13 cellular contexts compared by ENCODE assay signal in genomic region chr16:88665148-88665547, GRCh38. TPM values are rescaled to one million over a fixed set of nuclear protein-coding genes. Genes with fewer than 3 reads are reported as not detected.
A peak's percentile ranks its signal among the peaks of the same experiment; 100 is the strongest.
DNase-seq lines count a peak whose midpoint lies in the region; ATAC-seq and TF ChIP-seq lines count a peak whose summit lies in the region.
"Had no signal": no experiment of that assay in that cellular context is flagged by ENCODE, and none has a peak within 500 bp of the region (broad histone marks: within the 10 kb centered on the region; RNA-seq: fewer than 3 reads in every experiment).

No MANE protein-coding gene starts in this region.

- peak overlapping the region; percentile 78; the same call in 1 of the 2 replicates for H3K27ac ChIP-seq in 22Rv1
- peak overlapping the region; percentile 90 for H3K27ac ChIP-seq in DOHH2 (ENCODE audit: low read depth, low read length)
- no peak overlapping the region for H3K27ac ChIP-seq in mesendoderm (ENCODE audit: low read depth, low read length)

- no peak overlapping the region for H3K56ac ChIP-seq in mesendoderm (ENCODE audit: low read length)

- H3K4ac ChIP-seq in mesendoderm (ENCODE audit: low read depth, low read length) = no peak overlapping the region

- peaks cover 10% of the 10 kb centered on the region; the same call in 1 of the 2 replicates for H4K20me1 ChIP-seq in DOHH2 (ENCODE audit: control insufficient read depth, insufficient read depth, low read depth, low read length)

- no peaks in the 10 kb centered on the region for H3K27me3 Mint-ChIP-seq in activated naive CD8-positive, alpha-beta T cell treated with anti-CD3 and anti-CD28 coated beads, Interleukin-2, amount 10 ng/mL, durations not matched to agents 7 days and 5 days

- no peak overlapping the region for H2BK15ac ChIP-seq in mesendoderm (replicated peaks; ENCODE audit: low read depth)

- H3K4me3 ChIP-seq in DOHH2 (ENCODE audit: low read length) (peak overlapping the region; percentile 92), mesendoderm (ENCODE audit: low read length) (no peak overlapping the region)

- ATAC-seq in activated naive CD8-positive, alpha-beta T cell treated with anti-CD3 and anti-CD28 coated beads, Interleukin-2, amount 10 ng/mL, durations not matched to agents 7 days and 5 days (ENCODE audit: low read depth) = no peak
- ATAC-seq in HG02852 (IDR thresholded peaks at IDR 0.05; ENCODE audit: unreplicated experiment) = no peak
- ATAC-seq in HG03097 (IDR thresholded peaks at IDR 0.05; ENCODE audit: low FRiP score, unreplicated experiment) = no peak

- no peak overlapping the region for H4K8ac ChIP-seq in mesendoderm (ENCODE audit: low read depth, low read length)

- POLR2A ChIA-PET in activated naive CD8-positive, alpha-beta T cell treated with anti-CD3 and anti-CD28 coated beads, Interleukin-2, amount 10 ng/mL, durations not matched to agents 7 days and 5 days (lab: Charles Lee) = interaction anchor here (0.7 to 3.5 kb wide), 6 partner anchors 15 to 37 kb away, joined by 3 to 32 read pairs (median 4); no protein-coding TSS in a partner anchor

- H3K18ac ChIP-seq in mesendoderm (ENCODE audit: low read length) = no peak overlapping the region

- H3K4me2 ChIP-seq in DOHH2 (ENCODE audit: low read length) (peak overlapping the region; percentile 71), mesendoderm (ENCODE audit: low read length) (no peak overlapping the region)

- H3K23ac ChIP-seq in mesendoderm (ENCODE audit: low read length) = no peak overlapping the region

- H3K27me3 ChIP-seq in DOHH2 (ENCODE audit: control insufficient read depth, low read length) (no peaks in the 10 kb centered on the region), mesendoderm (ENCODE audit: insufficient read depth, low read length, poor library complexity) (no peaks in the 10 kb centered on the region)

- no peak overlapping the region for H2BK5ac ChIP-seq in mesendoderm (ENCODE audit: low read length)

- no peak overlapping the region for H2AK5ac ChIP-seq in mesendoderm (ENCODE audit: low read length)

- H3K36me3 ChIP-seq in DOHH2 (ENCODE audit: control insufficient read depth, low read length) (peaks cover 49% of the 10 kb centered on the region), mesendoderm (ENCODE audit: control insufficient read depth, insufficient read depth, low read length) (no peaks in the 10 kb centered on the region)

- H3K9me3 ChIP-seq in DOHH2 (ENCODE audit: control insufficient read depth, insufficient read depth, low read length) = no peaks in the 10 kb centered on the region

- H4K5ac ChIP-seq in mesendoderm (ENCODE audit: low read length) = no peak overlapping the region

- H3K9me2 ChIP-seq in DOHH2 (replicated peaks; ENCODE audit: control insufficient read depth, low read length) = no peaks in the 10 kb centered on the region

- no peak for DNase-seq in activated naive CD8-positive, alpha-beta T cell treated with anti-CD3 and anti-CD28 coated beads, Interleukin-2, amount 10 ng/mL, durations not matched to agents 7 days and 5 days
- peak; percentile 76 for DNase-seq in mucosa of gallbladder (ENCODE audit: low spot score)
- DNase-seq in iPS-NIHi11 (ENCODE audit: low spot score) = no peak
- DNase-seq in mesendoderm = no peak
- DNase-seq: activated effector memory CD4-positive, alpha-beta T cell treated with anti-CD3 and anti-CD28 coated beads, Interleukin-2, amount 50 U/mL, for 16 hours; NCI-H345; Right ventricle myocardium superior; stimulated activated CD4-positive, alpha-beta T cell treated with anti-CD3 and anti-CD28 coated beads, Interleukin-2, amount 100 ng/mL, for 24 hours; stimulated activated naive CD4-positive, alpha-beta T cell treated with Interleukin-2 at 50 U/mL for 16 hours had no signal

- peak overlapping the region; percentile 20 for H3K4me3 Mint-ChIP-seq in activated naive CD8-positive, alpha-beta T cell treated with anti-CD3 and anti-CD28 coated beads, Interleukin-2, amount 10 ng/mL, durations not matched to agents 7 days and 5 days

- H2BK120ac ChIP-seq in mesendoderm (ENCODE audit: low read depth, low read length) = no peak overlapping the region

- H3K9me3 Mint-ChIP-seq in activated naive CD8-positive, alpha-beta T cell treated with anti-CD3 and anti-CD28 coated beads, Interleukin-2, amount 10 ng/mL, durations not matched to agents 7 days and 5 days = no peaks in the 10 kb centered on the region

- H3K9ac ChIP-seq in mesendoderm (ENCODE audit: low read length) = no peak overlapping the region

- TF ChIP-seq CTCF in 22Rv1 (IDR thresholded peaks at IDR 0.05) = no peak
- TF ChIP-seq CTCF in DOHH2 (IDR thresholded peaks at IDR 0.05; ENCODE audit: low read depth, low read length, poor library complexity, severe bottlenecking) = no peak

- H3K79me1 ChIP-seq in mesendoderm (ENCODE audit: low read length) = peaks cover 4% of the 10 kb centered on the region

- H3K4me1 Mint-ChIP-seq in activated naive CD8-positive, alpha-beta T cell treated with anti-CD3 and anti-CD28 coated beads, Interleukin-2, amount 10 ng/mL, durations not matched to agents 7 days and 5 days = peaks cover 17% of the 10 kb centered on the region

- H3K79me2 ChIP-seq in DOHH2 (ENCODE audit: control insufficient read depth, low read length) = peaks cover 50% of the 10 kb centered on the region
- H3K79me2 ChIP-seq in mesendoderm (ENCODE audit: control insufficient read depth, insufficient read depth, low read length) = peaks cover 18% of the 10 kb centered on the region

- no CpG with 5 or more reads among the region's 4 CpGs for WGBS in mesendoderm (ENCODE audit: extremely low coverage, insufficient coverage, low lambda C conversion rate)

- H3K36me3 Mint-ChIP-seq in activated naive CD8-positive, alpha-beta T cell treated with anti-CD3 and anti-CD28 coated beads, Interleukin-2, amount 10 ng/mL, durations not matched to agents 7 days and 5 days = peaks cover 8% of the 10 kb centered on the region

- H3F3A ChIP-seq in DOHH2 (ENCODE audit: control insufficient read depth, insufficient read depth) = peaks cover 12% of the 10 kb centered on the region

- no peak overlapping the region for H3K27ac Mint-ChIP-seq in activated naive CD8-positive, alpha-beta T cell treated with anti-CD3 and anti-CD28 coated beads, Interleukin-2, amount 10 ng/mL, durations not matched to agents 7 days and 5 days

- peaks cover 44% of the 10 kb centered on the region for H3K4me1 ChIP-seq in DOHH2 (ENCODE audit: control insufficient read depth, low read length)
- H3K4me1 ChIP-seq in mesendoderm (ENCODE audit: control insufficient read depth, low read depth, low read length) = peaks cover 2% of the 10 kb centered on the region

RNA-seq across cellular contexts. Expression of gene MVD, which starts 2.3 kb away (rescaled TPM):
- 10 to 100 TPM; 80.7 to 84.2 TPM for total RNA-seq in activated naive CD8-positive, alpha-beta T cell treated with anti-CD3 and anti-CD28 coated beads, Interleukin-2, amount 10 ng/mL, durations not matched to agents 7 days and 5 days
- total RNA-seq in mucosa of gallbladder = 126 TPM
- 73.3 TPM for polyA plus RNA-seq in mesendoderm (2013, experiment 1 of 2)
- polyA plus RNA-seq in mesendoderm (2013, experiment 2 of 2) = 73.9 TPM

RNA-seq across cellular contexts. Expression of gene CYBA, which starts 14.3 kb away (rescaled TPM):
- total RNA-seq in activated naive CD8-positive, alpha-beta T cell treated with anti-CD3 and anti-CD28 coated beads, Interleukin-2, amount 10 ng/mL, durations not matched to agents 7 days and 5 days = 100 to 1,000 TPM; 505 to 513 TPM
- 271 TPM for total RNA-seq in mucosa of gallbladder
- 78.8 TPM for polyA plus RNA-seq in mesendoderm (2013, experiment 1 of 2)
- polyA plus RNA-seq in mesendoderm (2013, experiment 2 of 2) = 83.5 TPM

RNA-seq across cellular contexts. Expression of gene SNAI3, which starts 21.2 kb away (rescaled TPM):
- total RNA-seq in activated naive CD8-positive, alpha-beta T cell treated with anti-CD3 and anti-CD28 coated beads, Interleukin-2, amount 10 ng/mL, durations not matched to agents 7 days and 5 days = 10 to 100 TPM; 14.4 to 15.0 TPM
- 1.9 TPM for total RNA-seq in mucosa of gallbladder
- 1.3 TPM for polyA plus RNA-seq in mesendoderm (2013, experiment 1 of 2)
- polyA plus RNA-seq in mesendoderm (2013, experiment 2 of 2) = 1.3 TPM

RNA-seq across cellular contexts. Expression of gene IL17C, which starts 26.8 kb away (rescaled TPM):
- total RNA-seq in activated naive CD8-positive, alpha-beta T cell treated with anti-CD3 and anti-CD28 coated beads, Interleukin-2, amount 10 ng/mL, durations not matched to agents 7 days and 5 days = under 1 TPM in 1 of 2 experiments, not detected in 1; 0.68 TPM
- not detected for total RNA-seq in mucosa of gallbladder
- polyA plus RNA-seq in mesendoderm (2013, experiment 1 of 2) = 0.15 TPM
- polyA plus RNA-seq in mesendoderm (2013, experiment 2 of 2) = 0.21 TPM
- total RNA-seq: Right ventricle myocardium superior had no signal

RNA-seq across cellular contexts. Expression of gene RNF166, which starts 41.1 kb away (rescaled TPM):
- total RNA-seq in activated naive CD8-positive, alpha-beta T cell treated with anti-CD3 and anti-CD28 coated beads, Interleukin-2, amount 10 ng/mL, durations not matched to agents 7 days and 5 days = 100 to 1,000 TPM; 227 to 229 TPM
- total RNA-seq in mucosa of gallbladder = 28.4 TPM
- polyA plus RNA-seq in mesendoderm (2013, experiment 1 of 2) = 16.0 TPM
- polyA plus RNA-seq in mesendoderm (2013, experiment 2 of 2) = 17.0 TPM
